ENCODE assay signal across 1 cellular context in the genomic region with DNA sequence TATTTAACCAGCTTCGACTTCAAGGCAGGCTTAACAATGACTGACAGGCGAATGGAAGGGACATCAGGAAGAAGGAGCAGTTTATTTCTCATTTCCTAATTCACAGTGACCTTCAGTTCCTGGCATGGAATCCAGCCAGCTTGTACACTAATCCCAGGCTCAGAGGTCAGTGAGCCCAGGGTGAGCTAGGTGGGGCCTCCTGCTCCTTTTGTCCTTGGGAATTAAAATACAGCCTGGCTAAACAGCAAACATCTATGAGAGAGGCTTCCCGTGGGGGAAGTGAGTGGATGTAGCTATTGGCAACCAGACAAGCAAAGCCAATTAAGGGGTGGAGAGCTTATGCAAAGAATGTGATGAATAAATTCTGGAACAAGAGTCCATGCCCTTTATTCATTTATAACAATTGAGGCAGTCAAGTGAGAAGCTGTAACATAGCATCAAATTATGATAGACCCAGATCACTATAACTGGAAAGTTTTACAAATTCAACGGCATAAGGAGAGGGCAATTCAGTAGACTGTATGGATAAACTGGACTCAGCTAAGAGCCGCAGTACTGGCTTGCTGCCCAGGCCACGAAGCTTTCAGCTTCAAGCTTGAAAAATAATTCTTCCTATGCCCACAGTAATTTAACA.
TF ChIP-seq lines count a peak whose summit lies in the region.

No MANE protein-coding gene starts in this region.

TF ChIP-seq in HepG2, 621 proteins besides CTCF, POLR2A, EP300 and RAD21 (continued from another document and continues in another):
- TF ChIP-seq, protein P1, sequence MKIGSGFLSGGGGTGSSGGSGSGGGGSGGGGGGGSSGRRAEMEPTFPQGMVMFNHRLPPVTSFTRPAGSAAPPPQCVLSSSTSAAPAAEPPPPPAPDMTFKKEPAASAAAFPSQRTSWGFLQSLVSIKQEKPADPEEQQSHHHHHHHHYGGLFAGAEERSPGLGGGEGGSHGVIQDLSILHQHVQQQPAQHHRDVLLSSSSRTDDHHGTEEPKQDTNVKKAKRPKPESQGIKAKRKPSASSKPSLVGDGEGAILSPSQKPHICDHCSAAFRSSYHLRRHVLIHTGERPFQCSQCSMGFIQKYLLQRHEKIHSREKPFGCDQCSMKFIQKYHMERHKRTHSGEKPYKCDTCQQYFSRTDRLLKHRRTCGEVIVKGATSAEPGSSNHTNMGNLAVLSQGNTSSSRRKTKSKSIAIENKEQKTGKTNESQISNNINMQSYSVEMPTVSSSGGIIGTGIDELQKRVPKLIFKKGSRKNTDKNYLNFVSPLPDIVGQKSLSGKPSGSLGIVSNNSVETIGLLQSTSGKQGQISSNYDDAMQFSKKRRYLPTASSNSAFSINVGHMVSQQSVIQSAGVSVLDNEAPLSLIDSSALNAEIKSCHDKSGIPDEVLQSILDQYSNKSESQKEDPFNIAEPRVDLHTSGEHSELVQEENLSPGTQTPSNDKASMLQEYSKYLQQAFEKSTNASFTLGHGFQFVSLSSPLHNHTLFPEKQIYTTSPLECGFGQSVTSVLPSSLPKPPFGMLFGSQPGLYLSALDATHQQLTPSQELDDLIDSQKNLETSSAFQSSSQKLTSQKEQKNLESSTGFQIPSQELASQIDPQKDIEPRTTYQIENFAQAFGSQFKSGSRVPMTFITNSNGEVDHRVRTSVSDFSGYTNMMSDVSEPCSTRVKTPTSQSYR (CRISPR knock-in tag; IDR thresholded peaks at IDR 0.05; ENCODE audit: borderline replicate concordance), result peak; percentile 68; the same call in 1 of the 2 replicates
- TF ChIP-seq MAFG (CRISPR knock-in tag; IDR thresholded peaks at IDR 0.05) (no peak), MTF2 (CRISPR knock-in tag; IDR thresholded peaks at IDR 0.05; ENCODE audit: borderline replicate concordance) (no peak), NFKBIZ (CRISPR knock-in tag; IDR thresholded peaks at IDR 0.05) (peak; percentile 56; the same call in 1 of the 2 replicates), ELF4 (CRISPR knock-in tag; IDR thresholded peaks at IDR 0.05; ENCODE audit: borderline replicate concordance) (peak; percentile 81; the same call in 1 of the 2 replicates), CREM (IDR thresholded peaks at IDR 0.05) (peak; percentile 76), CREM (CRISPR knock-in tag; IDR thresholded peaks at IDR 0.05) (no peak), GTF2F1 (IDR thresholded peaks at IDR 0.05; ENCODE audit: low read length) (no peak), ZFYVE20 (CRISPR knock-in tag; IDR thresholded peaks at IDR 0.05; ENCODE audit: borderline replicate concordance, low read depth) (no peak), TAF1 (CRISPR knock-in tag; IDR thresholded peaks at IDR 0.05) (no peak), SIN3A (IDR thresholded peaks at IDR 0.05; ENCODE audit: borderline replicate concordance, low read depth, low read length) (no peak), NFYB (CRISPR knock-in tag; IDR thresholded peaks at IDR 0.05) (no peak), GABPA (IDR thresholded peaks at IDR 0.05; ENCODE audit: low read depth, low read length) (no peak), GABPA (CRISPR knock-in tag; IDR thresholded peaks at IDR 0.05; ENCODE audit: low read depth) (peak; percentile 63; the same call in 1 of the 2 replicates), TRIM24 (CRISPR knock-in tag; IDR thresholded peaks at IDR 0.05) (peak; percentile 69; the same call in 1 of the 2 replicates), ZNF598 (CRISPR knock-in tag; IDR thresholded peaks at IDR 0.05; ENCODE audit: borderline replicate concordance) (no peak), ZNF564 (CRISPR knock-in tag; IDR thresholded peaks at IDR 0.05) (no peak), ZSCAN12 (CRISPR knock-in tag; IDR thresholded peaks at IDR 0.05) (no peak), TARDBP (CRISPR knock-in tag; IDR thresholded peaks at IDR 0.05) (peak; percentile 74; the same call in 1 of the 2 replicates), SP5 (CRISPR knock-in tag; IDR thresholded peaks at IDR 0.05; ENCODE audit: borderline replicate concordance, low read depth) (peak; percentile 67), RBM22 (optimal IDR thresholded peaks at IDR 0.05; ENCODE audit: low read length) (peak; percentile 56), HMG20A (CRISPR knock-in tag; IDR thresholded peaks at IDR 0.05; ENCODE audit: borderline replicate concordance) (peak; percentile 87), RARA (CRISPR knock-in tag; IDR thresholded peaks at IDR 0.05) (peak; percentile 88), BRCA1 (CRISPR knock-in tag; IDR thresholded peaks at IDR 0.05) (no peak), MED1 (CRISPR knock-in tag; IDR thresholded peaks at IDR 0.05) (peak; percentile 96), ZKSCAN5 (CRISPR knock-in tag; IDR thresholded peaks at IDR 0.05) (peak; percentile 86), LCORL (IDR thresholded peaks at IDR 0.05) (peak; percentile 44; the same call in 1 of the 2 replicates), LCORL (CRISPR knock-in tag; IDR thresholded peaks at IDR 0.05) (peak; percentile 94), NR2C2 (CRISPR knock-in tag; IDR thresholded peaks at IDR 0.05; ENCODE audit: borderline replicate concordance) (peak; percentile 66; the same call in 1 of the 2 replicates), ZNF615 (CRISPR knock-in tag; IDR thresholded peaks at IDR 0.05; ENCODE audit: borderline replicate concordance) (no peak), ARNT2 (CRISPR knock-in tag; IDR thresholded peaks at IDR 0.05; ENCODE audit: low read depth) (peak; percentile 45; the same call in 1 of the 2 replicates), KLF12 (CRISPR knock-in tag; IDR thresholded peaks at IDR 0.05; ENCODE audit: borderline replicate concordance) (peak; percentile 57; the same call in 1 of the 2 replicates), TCF12 (IDR thresholded peaks at IDR 0.05) (no peak), TCF12 (CRISPR knock-in tag; IDR thresholded peaks at IDR 0.05) (no peak), YEATS4 (CRISPR knock-in tag; IDR thresholded peaks at IDR 0.05; ENCODE audit: borderline replicate concordance) (peak; percentile 57; the same call in 1 of the 2 replicates), TAF15 (IDR thresholded peaks at IDR 0.05; ENCODE audit: low read depth, low read length, poor library complexity, severe bottlenecking) (no peak), TEAD3 (CRISPR knock-in tag; optimal IDR thresholded peaks at IDR 0.05; ENCODE audit: borderline replicate concordance) (peak; percentile 91)
- TF ChIP-seq, protein P2, sequence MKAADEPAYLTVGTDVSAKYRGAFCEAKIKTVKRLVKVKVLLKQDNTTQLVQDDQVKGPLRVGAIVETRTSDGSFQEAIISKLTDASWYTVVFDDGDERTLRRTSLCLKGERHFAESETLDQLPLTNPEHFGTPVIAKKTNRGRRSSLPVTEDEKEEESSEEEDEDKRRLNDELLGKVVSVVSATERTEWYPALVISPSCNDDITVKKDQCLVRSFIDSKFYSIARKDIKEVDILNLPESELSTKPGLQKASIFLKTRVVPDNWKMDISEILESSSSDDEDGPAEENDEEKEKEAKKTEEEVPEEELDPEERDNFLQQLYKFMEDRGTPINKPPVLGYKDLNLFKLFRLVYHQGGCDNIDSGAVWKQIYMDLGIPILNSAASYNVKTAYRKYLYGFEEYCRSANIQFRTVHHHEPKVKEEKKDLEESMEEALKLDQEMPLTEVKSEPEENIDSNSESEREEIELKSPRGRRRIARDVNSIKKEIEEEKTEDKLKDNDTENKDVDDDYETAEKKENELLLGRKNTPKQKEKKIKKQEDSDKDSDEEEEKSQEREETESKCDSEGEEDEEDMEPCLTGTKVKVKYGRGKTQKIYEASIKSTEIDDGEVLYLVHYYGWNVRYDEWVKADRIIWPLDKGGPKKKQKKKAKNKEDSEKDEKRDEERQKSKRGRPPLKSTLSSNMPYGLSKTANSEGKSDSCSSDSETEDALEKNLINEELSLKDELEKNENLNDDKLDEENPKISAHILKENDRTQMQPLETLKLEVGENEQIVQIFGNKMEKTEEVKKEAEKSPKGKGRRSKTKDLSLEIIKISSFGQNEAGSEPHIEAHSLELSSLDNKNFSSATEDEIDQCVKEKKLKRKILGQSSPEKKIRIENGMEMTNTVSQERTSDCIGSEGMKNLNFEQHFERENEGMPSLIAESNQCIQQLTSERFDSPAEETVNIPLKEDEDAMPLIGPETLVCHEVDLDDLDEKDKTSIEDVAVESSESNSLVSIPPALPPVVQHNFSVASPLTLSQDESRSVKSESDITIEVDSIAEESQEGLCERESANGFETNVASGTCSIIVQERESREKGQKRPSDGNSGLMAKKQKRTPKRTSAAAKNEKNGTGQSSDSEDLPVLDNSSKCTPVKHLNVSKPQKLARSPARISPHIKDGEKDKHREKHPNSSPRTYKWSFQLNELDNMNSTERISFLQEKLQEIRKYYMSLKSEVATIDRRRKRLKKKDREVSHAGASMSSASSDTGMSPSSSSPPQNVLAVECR (CRISPR knock-in tag; IDR thresholded peaks at IDR 0.05; ENCODE audit: borderline replicate concordance), result peak; percentile 74; the same call in 1 of the 2 replicates
- TF ChIP-seq, protein P3, sequence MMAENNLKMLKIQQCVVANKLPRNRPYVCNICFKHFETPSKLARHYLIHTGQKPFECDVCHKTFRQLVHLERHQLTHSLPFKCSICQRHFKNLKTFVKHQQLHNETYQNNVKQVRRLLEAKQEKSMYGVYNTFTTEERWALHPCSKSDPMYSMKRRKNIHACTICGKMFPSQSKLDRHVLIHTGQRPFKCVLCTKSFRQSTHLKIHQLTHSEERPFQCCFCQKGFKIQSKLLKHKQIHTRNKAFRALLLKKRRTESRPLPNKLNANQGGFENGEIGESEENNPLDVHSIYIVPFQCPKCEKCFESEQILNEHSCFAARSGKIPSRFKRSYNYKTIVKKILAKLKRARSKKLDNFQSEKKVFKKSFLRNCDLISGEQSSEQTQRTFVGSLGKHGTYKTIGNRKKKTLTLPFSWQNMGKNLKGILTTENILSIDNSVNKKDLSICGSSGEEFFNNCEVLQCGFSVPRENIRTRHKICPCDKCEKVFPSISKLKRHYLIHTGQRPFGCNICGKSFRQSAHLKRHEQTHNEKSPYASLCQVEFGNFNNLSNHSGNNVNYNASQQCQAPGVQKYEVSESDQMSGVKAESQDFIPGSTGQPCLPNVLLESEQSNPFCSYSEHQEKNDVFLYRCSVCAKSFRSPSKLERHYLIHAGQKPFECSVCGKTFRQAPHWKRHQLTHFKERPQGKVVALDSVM (CRISPR knock-in tag; IDR thresholded peaks at IDR 0.05), result no peak
- TF ChIP-seq, protein P4, sequence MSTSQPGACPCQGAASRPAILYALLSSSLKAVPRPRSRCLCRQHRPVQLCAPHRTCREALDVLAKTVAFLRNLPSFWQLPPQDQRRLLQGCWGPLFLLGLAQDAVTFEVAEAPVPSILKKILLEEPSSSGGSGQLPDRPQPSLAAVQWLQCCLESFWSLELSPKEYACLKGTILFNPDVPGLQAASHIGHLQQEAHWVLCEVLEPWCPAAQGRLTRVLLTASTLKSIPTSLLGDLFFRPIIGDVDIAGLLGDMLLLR (CRISPR knock-in tag; IDR thresholded peaks at IDR 0.05), result no peak
- TF ChIP-seq, protein P5, sequence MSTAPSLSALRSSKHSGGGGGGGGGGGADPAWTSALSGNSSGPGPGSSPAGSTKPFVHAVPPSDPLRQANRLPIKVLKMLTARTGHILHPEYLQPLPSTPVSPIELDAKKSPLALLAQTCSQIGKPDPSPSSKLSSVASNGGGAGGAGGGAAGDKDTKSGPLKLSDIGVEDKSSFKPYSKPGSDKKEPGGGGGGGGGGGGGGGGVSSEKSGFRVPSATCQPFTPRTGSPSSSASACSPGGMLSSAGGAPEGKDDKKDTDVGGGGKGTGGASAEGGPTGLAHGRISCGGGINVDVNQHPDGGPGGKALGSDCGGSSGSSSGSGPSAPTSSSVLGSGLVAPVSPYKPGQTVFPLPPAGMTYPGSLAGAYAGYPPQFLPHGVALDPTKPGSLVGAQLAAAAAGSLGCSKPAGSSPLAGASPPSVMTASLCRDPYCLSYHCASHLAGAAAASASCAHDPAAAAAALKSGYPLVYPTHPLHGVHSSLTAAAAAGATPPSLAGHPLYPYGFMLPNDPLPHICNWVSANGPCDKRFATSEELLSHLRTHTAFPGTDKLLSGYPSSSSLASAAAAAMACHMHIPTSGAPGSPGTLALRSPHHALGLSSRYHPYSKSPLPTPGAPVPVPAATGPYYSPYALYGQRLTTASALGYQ (CRISPR knock-in tag; IDR thresholded peaks at IDR 0.05), result peak; percentile 80
- TF ChIP-seq, protein P6, sequence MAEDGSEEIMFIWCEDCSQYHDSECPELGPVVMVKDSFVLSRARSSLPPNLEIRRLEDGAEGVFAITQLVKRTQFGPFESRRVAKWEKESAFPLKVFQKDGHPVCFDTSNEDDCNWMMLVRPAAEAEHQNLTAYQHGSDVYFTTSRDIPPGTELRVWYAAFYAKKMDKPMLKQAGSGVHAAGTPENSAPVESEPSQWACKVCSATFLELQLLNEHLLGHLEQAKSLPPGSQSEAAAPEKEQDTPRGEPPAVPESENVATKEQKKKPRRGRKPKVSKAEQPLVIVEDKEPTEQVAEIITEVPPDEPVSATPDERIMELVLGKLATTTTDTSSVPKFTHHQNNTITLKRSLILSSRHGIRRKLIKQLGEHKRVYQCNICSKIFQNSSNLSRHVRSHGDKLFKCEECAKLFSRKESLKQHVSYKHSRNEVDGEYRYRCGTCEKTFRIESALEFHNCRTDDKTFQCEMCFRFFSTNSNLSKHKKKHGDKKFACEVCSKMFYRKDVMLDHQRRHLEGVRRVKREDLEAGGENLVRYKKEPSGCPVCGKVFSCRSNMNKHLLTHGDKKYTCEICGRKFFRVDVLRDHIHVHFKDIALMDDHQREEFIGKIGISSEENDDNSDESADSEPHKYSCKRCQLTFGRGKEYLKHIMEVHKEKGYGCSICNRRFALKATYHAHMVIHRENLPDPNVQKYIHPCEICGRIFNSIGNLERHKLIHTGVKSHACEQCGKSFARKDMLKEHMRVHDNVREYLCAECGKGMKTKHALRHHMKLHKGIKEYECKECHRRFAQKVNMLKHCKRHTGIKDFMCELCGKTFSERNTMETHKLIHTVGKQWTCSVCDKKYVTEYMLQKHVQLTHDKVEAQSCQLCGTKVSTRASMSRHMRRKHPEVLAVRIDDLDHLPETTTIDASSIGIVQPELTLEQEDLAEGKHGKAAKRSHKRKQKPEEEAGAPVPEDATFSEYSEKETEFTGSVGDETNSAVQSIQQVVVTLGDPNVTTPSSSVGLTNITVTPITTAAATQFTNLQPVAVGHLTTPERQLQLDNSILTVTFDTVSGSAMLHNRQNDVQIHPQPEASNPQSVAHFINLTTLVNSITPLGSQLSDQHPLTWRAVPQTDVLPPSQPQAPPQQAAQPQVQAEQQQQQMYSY (CRISPR knock-in tag; IDR thresholded peaks at IDR 0.05), result peak; percentile 85; the same call in 1 of the 2 replicates
- TF ChIP-seq, protein P7, sequence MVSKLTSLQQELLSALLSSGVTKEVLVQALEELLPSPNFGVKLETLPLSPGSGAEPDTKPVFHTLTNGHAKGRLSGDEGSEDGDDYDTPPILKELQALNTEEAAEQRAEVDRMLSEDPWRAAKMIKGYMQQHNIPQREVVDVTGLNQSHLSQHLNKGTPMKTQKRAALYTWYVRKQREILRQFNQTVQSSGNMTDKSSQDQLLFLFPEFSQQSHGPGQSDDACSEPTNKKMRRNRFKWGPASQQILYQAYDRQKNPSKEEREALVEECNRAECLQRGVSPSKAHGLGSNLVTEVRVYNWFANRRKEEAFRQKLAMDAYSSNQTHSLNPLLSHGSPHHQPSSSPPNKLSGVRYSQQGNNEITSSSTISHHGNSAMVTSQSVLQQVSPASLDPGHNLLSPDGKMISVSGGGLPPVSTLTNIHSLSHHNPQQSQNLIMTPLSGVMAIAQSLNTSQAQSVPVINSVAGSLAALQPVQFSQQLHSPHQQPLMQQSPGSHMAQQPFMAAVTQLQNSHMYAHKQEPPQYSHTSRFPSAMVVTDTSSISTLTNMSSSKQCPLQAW (CRISPR knock-in tag; IDR thresholded peaks at IDR 0.05), result peak; percentile 90
